8 cellular contexts compared by ENCODE assay signal in genomic region chr10:121598261-121599249, GRCh38. TPM values are rescaled to one million over a fixed set of nuclear protein-coding genes. Genes with fewer than 3 reads are reported as not detected.
DNase-seq lines count a peak whose midpoint lies in the region; ATAC-seq and TF ChIP-seq lines count a peak whose summit lies in the region.

Gene FGFR2 (minus strand): TSS chr10:121598444. CDS start chr10:121593817, 4,627 bp downstream.

- H3K27me3 ChIP-seq in WERI-Rb-1 (ENCODE audit: insufficient read depth, low read depth, severe bottlenecking) (no peaks in the 10 kb centered on the region), mucosa of rectum (ENCODE audit: control insufficient read depth in 2 of 2, insufficient read depth in 2 of 2, low read length in 2 of 2) (peaks cover 0 to 2% of the 10 kb centered on the region in 2 donors)

- peak within 1 kb of the TSS; percentile 63 to 72 for H3K9ac ChIP-seq in mucosa of rectum (ENCODE audit: low read depth in 1 of 2, low read length in 2 of 2)

- H3K4me1 ChIP-seq in mucosa of rectum (ENCODE audit: control insufficient read depth in 2 of 2, insufficient read depth in 2 of 2, low read length in 2 of 2) = peaks cover 3 to 6% of the 10 kb centered on the region in 2 donors

- peak within 1 kb of the TSS; percentile 98 for H3K4me3 Mint-ChIP-seq in type B pancreatic cell

- no peaks in the 10 kb centered on the region for H3K9me3 Mint-ChIP-seq in type B pancreatic cell

- ATAC-seq in GM21390 (IDR thresholded peaks at IDR 0.05; ENCODE audit: unreplicated experiment) = peak; percentile 94

- TF ChIP-seq CTCF in WERI-Rb-1 (IDR thresholded peaks at IDR 0.05; ENCODE audit: low read depth, low read length) (no peak), type B pancreatic cell (conservative IDR thresholded peaks at IDR 0.05) (no peak)

- peaks cover 49% of the 10 kb centered on the region for H3K4me1 Mint-ChIP-seq in type B pancreatic cell (ENCODE audit: unreplicated experiment)

- H3K36me3 Mint-ChIP-seq in type B pancreatic cell = peaks cover 12% of the 10 kb centered on the region

- H3K36me3 ChIP-seq in WERI-Rb-1 = 0 out of 2 replicates have a peak, but pooled peaks cover under 1% of the 10 kb centered on the region
- H3K36me3 ChIP-seq in mucosa of rectum (ENCODE audit: control insufficient read depth in 2 of 2, insufficient read depth in 2 of 2, low read length in 2 of 2) = peaks cover 3 to 7% of the 10 kb centered on the region in 2 donors

- H3K27me3 Mint-ChIP-seq in type B pancreatic cell = peaks cover 3% of the 10 kb centered on the region

- H3K4me3 ChIP-seq in WERI-Rb-1 (ENCODE audit: low read depth, low read length) (peak within 1 kb of the TSS; percentile 85), mucosa of rectum (ENCODE audit: low read length in 2 of 2) (peak within 1 kb of the TSS; percentile 69 to 80)

- in situ Hi-C loops in KBM-7 (cut with MboI; ENCODE audit: low pct_unique_long_range_greater_than_20kb, low sequenced_read_pairs) = no loop called here

- H3K27ac Mint-ChIP-seq in type B pancreatic cell = peak within 1 kb of the TSS; percentile 93

- H3K9me3 ChIP-seq in WERI-Rb-1 (ENCODE audit: severe bottlenecking) (no peaks in the 10 kb centered on the region), mucosa of rectum (ENCODE audit: control insufficient read depth in 2 of 2, low read length in 2 of 2) (no peaks in the 10 kb centered on the region)

- H3K27ac ChIP-seq in WERI-Rb-1 (peak within 1 kb of the TSS; percentile 62), mucosa of rectum (ENCODE audit: low read depth in 2 of 2, low read length in 2 of 2) (peak within 1 kb of the TSS; percentile 68 to 82)

- peak; percentile 92 for DNase-seq in DMS53 (lab: John Stamatoyannopoulos, UW)
- peak; percentile 75 for DNase-seq in KBM-7
- DNase-seq in WERI-Rb-1 = peak; percentile 86
- peak; percentile 7 for DNase-seq in fibroblast of gingiva (ENCODE audit: low read depth)
- DNase-seq in type B pancreatic cell (ENCODE audit: extremely low spot score, unreplicated experiment) = peak; percentile 94
- no peak for DNase-seq in MV-4-11 (lab: John Stamatoyannopoulos, UW)

RNA-seq across cellular contexts. Expression of gene FGFR2, which starts in this region (rescaled TPM):
- total RNA-seq in type B pancreatic cell (ENCODE audit: low replicate concordance) = 68.8 and 173 TPM in 2 replicates
